ENCODE assay signal across 8 cellular contexts in genomic region chr16:71461686-71462648, GRCh38. TPM values are rescaled to one million over a fixed set of nuclear protein-coding genes. Genes with fewer than 3 reads are reported as not detected.
DNase-seq lines count a peak whose midpoint lies in the region; ATAC-seq and TF ChIP-seq lines count a peak whose summit lies in the region.

Gene ZNF23 (minus strand): TSS chr16:71462247. CDS start chr16:71456796, 5,451 bp downstream.

- TF ChIP-seq POLR2A in GM19099 (IDR thresholded peaks at IDR 0.05; ENCODE audit: extremely low read depth, insufficient read length, low read depth): peak; percentile 97

- DNase-seq in C1 segment of cervical spinal cord (lab: John Stamatoyannopoulos, UW): peak; percentile 7 to 90 (median 80)
- peak; percentile 32 for DNase-seq in NCI-H748 treated with DMSO at 0.1 percent for 48 hours (lab: John Stamatoyannopoulos, UW)
- peak; percentile 28 to 74 for DNase-seq in activated CD8-positive, alpha-beta memory T cell treated with anti-CD3 and anti-CD28 coated beads for 1 hour (ENCODE audit: extremely low read depth in 1 of 2, low read depth in 1 of 2)
- peak; percentile 62 for DNase-seq in effector CD4-positive, alpha-beta T cell
- peak; percentile 82 to 83 for DNase-seq in lung microvascular endothelial cell (ENCODE audit: low read depth in 2 of 2)
- peak; percentile 57 to 67 (median 59) for DNase-seq in stimulated activated CD4-positive, alpha-beta T cell treated with anti-CD3 and anti-CD28 coated beads, TNF-alpha, amount 100 ng/mL, for 4 hours (ENCODE audit: low read depth in 3 of 3)

- ATAC-seq in HG03378 (IDR thresholded peaks at IDR 0.05; ENCODE audit: unreplicated experiment): peak; percentile 84

RNA-seq across cellular contexts. Expression of gene ZNF23, which starts in this region (rescaled TPM):
- total RNA-seq in lung microvascular endothelial cell: 2.8 and 3.8 TPM in 2 replicates

Comparison
In these comparisons a context has a peak if more than half of its experiments do, and no peak if none do; other contexts are left out.
1. Peak in every context shown above with its lines: DNase-seq and ATAC-seq.
2. DNase-seq: peak in every context shown above with its lines; median percentile 82 in lung microvascular endothelial cell; 80 in C1 segment of cervical spinal cord; 62 in effector CD4-positive, alpha-beta T cell; 59 in stimulated activated CD4-positive, alpha-beta T cell treated with anti-CD3 and anti-CD28 coated beads, TNF-alpha, amount 100 ng/mL, for 4 hours; 51 in activated CD8-positive, alpha-beta memory T cell treated with anti-CD3 and anti-CD28 coated beads for 1 hour; 32 in NCI-H748 treated with DMSO at 0.1 percent for 48 hours.